11 cellular contexts compared by ENCODE assay signal in genomic region chrX:79933938-79934337, GRCh38.
"Had no signal": no experiment of that assay in that cellular context is flagged by ENCODE, and none has a peak within 500 bp of the region (broad histone marks: within the 10 kb centered on the region; RNA-seq: fewer than 3 reads in every experiment).

No MANE protein-coding gene starts in this region.

- H3K27ac ChIP-seq: GM23248 had no signal

- H3K9me3 ChIP-seq: HAP-1 had no signal

- H3K4me1 ChIP-seq: HAP-1 had no signal

- ATAC-seq: GM23338, HCT116 had no signal

- DNase-seq: GM23248, GOT3, H7, H9, HCEC 1CT, HFFc6 had no signal

- H3K9ac ChIP-seq: GM23248 had no signal

- H3K36me3 ChIP-seq: HAP-1 had no signal

- H3K4me3 ChIP-seq: GM23248, GM23338, HAP-1 had no signal

- H3K4me2 ChIP-seq: GM23338 had no signal

- FAIRE-seq: H1, H54 had no signal

- H2AFZ ChIP-seq: GM23248, GM23338 had no signal
